ENCODE assay signal across 1 cellular context in the genomic region with DNA sequence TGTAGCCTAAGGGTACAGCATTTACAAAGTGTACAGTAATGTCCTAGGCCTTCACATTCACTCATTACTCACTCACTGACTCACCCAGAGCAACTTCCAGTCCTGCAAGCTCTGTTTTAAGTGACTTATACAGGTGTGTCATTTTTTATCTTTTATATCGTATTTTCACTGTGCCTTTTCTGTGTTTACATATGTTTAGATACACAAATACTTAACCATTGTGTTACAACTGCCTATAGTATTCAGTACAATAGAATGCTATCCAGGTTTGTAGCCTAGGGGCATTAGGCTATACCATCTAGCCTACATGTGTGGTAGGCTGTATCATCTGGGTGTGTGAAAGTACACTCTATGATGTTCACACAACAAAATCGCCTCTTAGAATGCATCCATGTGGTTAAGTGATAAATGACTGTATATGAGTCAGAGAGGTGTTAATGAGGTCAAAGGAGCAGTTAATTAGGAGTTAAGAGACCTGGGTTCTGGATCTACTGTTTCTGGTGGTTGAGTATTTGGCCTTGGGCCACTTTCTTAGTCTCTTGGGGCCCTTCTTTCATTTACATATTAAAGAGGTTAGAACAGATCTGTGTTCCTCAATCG.
TF ChIP-seq lines count a peak whose summit lies in the region.

No MANE protein-coding gene starts in this region.

TF ChIP-seq in HEK293, 187 proteins besides CTCF, POLR2A, EP300 and RAD21 (continued from another document):
- TF ChIP-seq, protein P1, sequence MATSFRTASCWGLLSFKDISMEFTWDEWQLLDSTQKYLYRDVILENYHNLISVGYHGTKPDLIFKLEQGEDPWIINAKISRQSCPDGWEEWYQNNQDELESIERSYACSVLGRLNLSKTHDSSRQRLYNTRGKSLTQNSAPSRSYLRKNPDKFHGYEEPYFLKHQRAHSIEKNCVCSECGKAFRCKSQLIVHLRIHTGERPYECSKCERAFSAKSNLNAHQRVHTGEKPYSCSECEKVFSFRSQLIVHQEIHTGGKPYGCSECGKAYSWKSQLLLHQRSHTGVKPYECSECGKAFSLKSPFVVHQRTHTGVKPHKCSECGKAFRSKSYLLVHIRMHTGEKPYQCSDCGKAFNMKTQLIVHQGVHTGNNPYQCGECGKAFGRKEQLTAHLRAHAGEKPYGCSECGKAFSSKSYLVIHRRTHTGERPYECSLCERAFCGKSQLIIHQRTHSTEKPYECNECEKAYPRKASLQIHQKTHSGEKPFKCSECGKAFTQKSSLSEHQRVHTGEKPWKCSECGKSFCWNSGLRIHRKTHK (tag by site-specific recombination; IDR thresholded peaks at IDR 0.05), result no peak
- no peak for TF ChIP-seq ZNF530 (tag by site-specific recombination; IDR thresholded peaks at IDR 0.05; ENCODE audit: low read depth)
- no peak for TF ChIP-seq ZNF670 (tag by site-specific recombination; IDR thresholded peaks at IDR 0.05; ENCODE audit: low read depth)
- TF ChIP-seq ZNF585B (tag by site-specific recombination; IDR thresholded peaks at IDR 0.05), result no peak
- TF ChIP-seq KLF7 (tag by site-specific recombination; IDR thresholded peaks at IDR 0.05; ENCODE audit: borderline replicate concordance), result no peak
- TF ChIP-seq ZNF629 (tag by site-specific recombination; IDR thresholded peaks at IDR 0.05), result 0 out of 2 replicates have a peak, but pooled peaks have one; percentile 33
- no peak for TF ChIP-seq ZNF521 (tag by site-specific recombination; IDR thresholded peaks at IDR 0.05)
- TF ChIP-seq REPIN1 (tag by site-specific recombination; IDR thresholded peaks at IDR 0.05; ENCODE audit: low read depth), result no peak
- TF ChIP-seq, protein P2, sequence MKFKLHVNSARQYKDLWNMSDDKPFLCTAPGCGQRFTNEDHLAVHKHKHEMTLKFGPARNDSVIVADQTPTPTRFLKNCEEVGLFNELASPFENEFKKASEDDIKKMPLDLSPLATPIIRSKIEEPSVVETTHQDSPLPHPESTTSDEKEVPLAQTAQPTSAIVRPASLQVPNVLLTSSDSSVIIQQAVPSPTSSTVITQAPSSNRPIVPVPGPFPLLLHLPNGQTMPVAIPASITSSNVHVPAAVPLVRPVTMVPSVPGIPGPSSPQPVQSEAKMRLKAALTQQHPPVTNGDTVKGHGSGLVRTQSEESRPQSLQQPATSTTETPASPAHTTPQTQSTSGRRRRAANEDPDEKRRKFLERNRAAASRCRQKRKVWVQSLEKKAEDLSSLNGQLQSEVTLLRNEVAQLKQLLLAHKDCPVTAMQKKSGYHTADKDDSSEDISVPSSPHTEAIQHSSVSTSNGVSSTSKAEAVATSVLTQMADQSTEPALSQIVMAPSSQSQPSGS (tag by site-specific recombination; IDR thresholded peaks at IDR 0.05; ENCODE audit: low read depth), result no peak
- TF ChIP-seq ZNF658 (tag by site-specific recombination; IDR thresholded peaks at IDR 0.05), result no peak
- TF ChIP-seq ZNF549 (tag by site-specific recombination; IDR thresholded peaks at IDR 0.05), result no peak
- no peak for TF ChIP-seq ZNF211 (tag by site-specific recombination; IDR thresholded peaks at IDR 0.05; ENCODE audit: low read depth)
- TF ChIP-seq, protein P3, sequence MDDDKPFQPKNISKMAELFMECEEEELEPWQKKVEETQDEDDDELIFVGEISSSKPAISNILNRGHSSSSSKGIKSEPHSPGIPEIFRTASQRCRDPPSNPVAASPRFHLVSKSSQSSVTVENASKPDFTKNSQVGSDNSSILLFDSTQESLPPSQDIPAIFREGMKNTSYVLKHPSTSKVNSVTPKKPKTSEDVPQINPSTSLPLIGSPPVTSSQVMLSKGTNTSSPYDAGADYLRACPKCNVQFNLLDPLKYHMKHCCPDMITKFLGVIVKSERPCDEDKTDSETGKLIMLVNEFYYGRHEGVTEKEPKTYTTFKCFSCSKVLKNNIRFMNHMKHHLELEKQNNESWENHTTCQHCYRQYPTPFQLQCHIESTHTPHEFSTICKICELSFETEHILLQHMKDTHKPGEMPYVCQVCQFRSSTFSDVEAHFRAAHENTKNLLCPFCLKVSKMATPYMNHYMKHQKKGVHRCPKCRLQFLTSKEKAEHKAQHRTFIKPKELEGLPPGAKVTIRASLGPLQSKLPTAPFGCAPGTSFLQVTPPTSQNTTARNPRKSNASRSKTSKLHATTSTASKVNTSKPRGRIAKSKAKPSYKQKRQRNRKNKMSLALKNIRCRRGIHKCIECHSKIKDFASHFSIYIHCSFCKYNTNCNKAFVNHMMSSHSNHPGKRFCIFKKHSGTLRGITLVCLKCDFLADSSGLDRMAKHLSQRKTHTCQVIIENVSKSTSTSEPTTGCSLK (tag by site-specific recombination; IDR thresholded peaks at IDR 0.05), result no peak
- TF ChIP-seq MZF1 (tag by site-specific recombination; IDR thresholded peaks at IDR 0.05; ENCODE audit: borderline replicate concordance), result no peak
- TF ChIP-seq EGR2 (tag by site-specific recombination; IDR thresholded peaks at IDR 0.05; ENCODE audit: low read depth), result no peak
- 0 out of 2 replicates have a peak, but pooled peaks have one; percentile 34 for TF ChIP-seq SP3 (tag by site-specific recombination; IDR thresholded peaks at IDR 0.05)
- TF ChIP-seq ZBTB17 (tag by site-specific recombination; IDR thresholded peaks at IDR 0.05), result no peak
TF ChIP-seq in HEK293: peak in this region for 7.
